1 cellular context compared by ENCODE assay signal in genomic region chr20:61666471-61666832, GRCh38.
TF ChIP-seq lines count a peak whose summit lies in the region.

No MANE protein-coding gene starts in this region.

TF ChIP-seq in H1, 55 proteins besides CTCF, POLR2A, EP300 and RAD21 (continued from another document):
- TF ChIP-seq CHD7 (IDR thresholded peaks at IDR 0.05; ENCODE audit: insufficient replicate concordance, low read length) (no peak), HDAC2 (IDR thresholded peaks at IDR 0.05; ENCODE audit: borderline replicate concordance in 1 of 2, low read depth in 2 of 2, low read length in 2 of 2) (no peak)
TF ChIP-seq in H1: peak in this region for 0.
